17 cellular contexts compared by ENCODE assay signal in genomic region chr11:121449123-121449522, GRCh38. TPM values are rescaled to one million over a fixed set of nuclear protein-coding genes. Genes with fewer than 3 reads are reported as not detected.
DNase-seq lines count a peak whose midpoint lies in the region; ATAC-seq and TF ChIP-seq lines count a peak whose summit lies in the region.
"Had no signal": no experiment of that assay in that cellular context is flagged by ENCODE, and none has a peak within 500 bp of the region (broad histone marks: within the 10 kb centered on the region; RNA-seq: fewer than 3 reads in every experiment).

No MANE protein-coding gene starts in this region.

- H3K27me3 ChIP-seq in Peyer's patch = no peaks in the 10 kb centered on the region
- no peaks in the 10 kb centered on the region for H3K27me3 ChIP-seq in ascending aorta
- H3K27me3 ChIP-seq in GM23338 (ENCODE audit: insufficient read depth) = peaks cover 10% of the 10 kb centered on the region; the same call in 1 of the 2 replicates
- H3K27me3 ChIP-seq: adrenal gland, tibial artery had no signal

- peaks cover 56% of the 10 kb centered on the region for H3K4me1 Mint-ChIP-seq in activated CD8-positive, alpha-beta memory T cell treated with anti-CD3 and anti-CD28 coated beads, Interleukin-2, amount 10 ng/mL, durations not matched to agents 7 days and 5 days
- peaks cover 89% of the 10 kb centered on the region for H3K4me1 Mint-ChIP-seq in stimulated activated naive CD8-positive, alpha-beta T cell treated with anti-CD3 and anti-CD28 coated beads, Interleukin-15, amount 100 ng/mL, for 72 hours
- peaks cover 63% of the 10 kb centered on the region for H3K4me1 Mint-ChIP-seq in GM23338

- no peaks in the 10 kb centered on the region for H3K36me3 Mint-ChIP-seq in activated CD8-positive, alpha-beta memory T cell treated with anti-CD3 and anti-CD28 coated beads, Interleukin-2, amount 10 ng/mL, durations not matched to agents 7 days and 5 days
- peaks cover 3% of the 10 kb centered on the region; the same call in 1 of the 3 replicates for H3K36me3 Mint-ChIP-seq in GM23338 (ENCODE audit: low read depth)

- H3K4me2 ChIP-seq in GM23338 = no peak overlapping the region
- H3K4me2 ChIP-seq: A549 had no signal

- H4K20me1 ChIP-seq in GM23338 (replicated peaks; ENCODE audit: insufficient read depth) = no peaks in the 10 kb centered on the region

- intact Hi-C loops in ascending aorta (cut with DNase I) = no loop called here

- no peaks in the 10 kb centered on the region for H3K9me2 ChIP-seq in GM23338 (ENCODE audit: insufficient read depth)

- H3K4me1 ChIP-seq in Peyer's patch = peaks cover 0 to 16% (median 11%) of the 10 kb centered on the region in 4 donors
- peaks cover 0 to 9% of the 10 kb centered on the region in 2 donors for H3K4me1 ChIP-seq in ascending aorta
- H3K4me1 ChIP-seq in GM23338 (ENCODE audit: insufficient read depth) = peaks cover 54% of the 10 kb centered on the region
- H3K4me1 ChIP-seq: A549 had no signal

- 0 out of 2 replicates have a peak, but pooled peaks cover 16% of the 10 kb centered on the region for H3F3A ChIP-seq in GM23338 (replicated peaks; ENCODE audit: low read depth)

- H3K9me3 ChIP-seq in Peyer's patch (no peaks in the 10 kb centered on the region), ascending aorta (no peaks in the 10 kb centered on the region)
- H3K9me3 ChIP-seq: A549, adrenal gland, MG63, tibial artery had no signal

- TF ChIP-seq POLR2A in Peyer's patch (IDR thresholded peaks at IDR 0.05) = no peak

- CTCF ChIA-PET in activated CD8-positive, alpha-beta memory T cell treated with anti-CD3 and anti-CD28 coated beads, Interleukin-2, amount 10 ng/mL, durations not matched to agents 7 days and 5 days (lab: Charles Lee) = interaction anchor here (1.0 to 1.6 kb wide), 2 partner anchors 32 to 142 kb away, joined by 3 to 4 read pairs; no protein-coding TSS in a partner anchor

- H3K27me3 Mint-ChIP-seq in activated CD8-positive, alpha-beta memory T cell treated with anti-CD3 and anti-CD28 coated beads, Interleukin-2, amount 10 ng/mL, durations not matched to agents 7 days and 5 days = peaks cover 18% of the 10 kb centered on the region
- no peaks in the 10 kb centered on the region for H3K27me3 Mint-ChIP-seq in stimulated activated naive CD8-positive, alpha-beta T cell treated with anti-CD3 and anti-CD28 coated beads, Interleukin-15, amount 100 ng/mL, for 72 hours
- H3K27me3 Mint-ChIP-seq in GM23338 (ENCODE audit: insufficient read depth, low read depth, poor library complexity) = peaks cover 8% of the 10 kb centered on the region

- H3K4me3 ChIP-seq in Peyer's patch = no peak overlapping the region
- H3K4me3 ChIP-seq in ascending aorta = no peak overlapping the region
- no peak overlapping the region for H3K4me3 ChIP-seq in GM23338
- H3K4me3 ChIP-seq: A549, adrenal gland, coronary artery, MG63, SK-N-MC, tibial artery had no signal

- no peaks in the 10 kb centered on the region for H3K9me3 Mint-ChIP-seq in activated CD8-positive, alpha-beta memory T cell treated with anti-CD3 and anti-CD28 coated beads, Interleukin-2, amount 10 ng/mL, durations not matched to agents 7 days and 5 days (ENCODE audit: low read depth)
- H3K9me3 Mint-ChIP-seq in stimulated activated naive CD8-positive, alpha-beta T cell treated with anti-CD3 and anti-CD28 coated beads, Interleukin-15, amount 100 ng/mL, for 72 hours = no peaks in the 10 kb centered on the region
- H3K9me3 Mint-ChIP-seq in GM23338 = no peaks in the 10 kb centered on the region; the same call in 1 of the 3 replicates

- peaks cover 19% of the 10 kb centered on the region for H3K79me2 ChIP-seq in GM23338 (replicated peaks; ENCODE audit: insufficient read depth)

- no peak for ATAC-seq in activated CD8-positive, alpha-beta memory T cell treated with anti-CD3 and anti-CD28 coated beads, Interleukin-2, amount 10 ng/mL, durations not matched to agents 7 days and 5 days
- ATAC-seq in stimulated activated naive CD8-positive, alpha-beta T cell treated with anti-CD3 and anti-CD28 coated beads, Interleukin-15, amount 100 ng/mL, for 72 hours = no peak
- ATAC-seq in GM21619 (IDR thresholded peaks at IDR 0.05; ENCODE audit: unreplicated experiment) = no peak
- no peak for ATAC-seq in GM23338
- ATAC-seq: A549 had no signal

- DNase-seq in activated CD8-positive, alpha-beta memory T cell treated with anti-CD3 and anti-CD28 coated beads, Interleukin-2, amount 10 ng/mL, durations not matched to agents 7 days and 5 days = no peak
- no peak for DNase-seq in activated CD8-positive, alpha-beta memory T cell treated with anti-CD3 and anti-CD28 coated beads for 24 hours
- DNase-seq in Peyer's patch = no peak
- peak; percentile 60 for DNase-seq in central memory CD4-positive, alpha-beta T cell
- DNase-seq in stimulated activated naive CD8-positive, alpha-beta T cell treated with anti-CD3 and anti-CD28 coated beads, Interleukin-15, amount 100 ng/mL, for 72 hours = no peak
- DNase-seq in ascending aorta (ENCODE audit: low spot score in 2 of 2) = no peak
- DNase-seq in GM23338 (ENCODE audit: low spot score) = no peak
- DNase-seq: activated CD4-positive, alpha-beta T cell treated with anti-CD3 and anti-CD28 coated beads for 1 hour; adrenal gland; DMS153; MG63; small intestine; tibial artery had no signal

- H3K27ac Mint-ChIP-seq in activated CD8-positive, alpha-beta memory T cell treated with anti-CD3 and anti-CD28 coated beads, Interleukin-2, amount 10 ng/mL, durations not matched to agents 7 days and 5 days = peak overlapping the region; percentile 79
- peak overlapping the region; percentile 76 to 79 for H3K27ac Mint-ChIP-seq in stimulated activated naive CD8-positive, alpha-beta T cell treated with anti-CD3 and anti-CD28 coated beads, Interleukin-15, amount 100 ng/mL, for 72 hours
- no peak overlapping the region for H3K27ac Mint-ChIP-seq in GM23338

- no peak overlapping the region for H2AFZ ChIP-seq in GM23338

- no peaks in the 10 kb centered on the region for H3K36me3 ChIP-seq in Peyer's patch
- H3K36me3 ChIP-seq in ascending aorta = no peaks in the 10 kb centered on the region
- no peaks in the 10 kb centered on the region for H3K36me3 ChIP-seq in GM23338 (ENCODE audit: insufficient read depth)
- H3K36me3 ChIP-seq: adrenal gland, MG63, tibial artery had no signal

- peak overlapping the region; percentile 3 for H3K4me3 Mint-ChIP-seq in activated CD8-positive, alpha-beta memory T cell treated with anti-CD3 and anti-CD28 coated beads, Interleukin-2, amount 10 ng/mL, durations not matched to agents 7 days and 5 days
- peak overlapping the region; percentile 73 to 98 for H3K4me3 Mint-ChIP-seq in stimulated activated naive CD8-positive, alpha-beta T cell treated with anti-CD3 and anti-CD28 coated beads, Interleukin-15, amount 100 ng/mL, for 72 hours
- no peak overlapping the region for H3K4me3 Mint-ChIP-seq in GM23338

- TF ChIP-seq CTCF in Peyer's patch (IDR thresholded peaks at IDR 0.05) = no peak
- TF ChIP-seq CTCF in ascending aorta (IDR thresholded peaks at IDR 0.05) = no peak
- no peak for TF ChIP-seq CTCF in GM23338 (conservative IDR thresholded peaks at IDR 0.05; ENCODE audit: low read depth in 2 of 2)

- peak overlapping the region; percentile 13 to 97 (median 84) for H3K27ac ChIP-seq in Peyer's patch
- H3K27ac ChIP-seq in ascending aorta = no peak overlapping the region
- H3K27ac ChIP-seq in GM23338 (ENCODE audit: low read depth) = no peak overlapping the region
- H3K27ac ChIP-seq: A549, adrenal gland, coronary artery, SK-N-MC, tibial artery had no signal

TF ChIP-seq in GM23338, 12 proteins besides CTCF, POLR2A, EP300 and RAD21 (continues in another document):
- TF ChIP-seq JUNB (IDR thresholded peaks at IDR 0.05; ENCODE audit: unreplicated experiment) (no peak), NANOG (IDR thresholded peaks at IDR 0.05; ENCODE audit: borderline replicate concordance) (no peak), STAT1 (IDR thresholded peaks at IDR 0.05; ENCODE audit: unreplicated experiment) (no peak), EZH2phosphoT487 (IDR thresholded peaks at IDR 0.05; ENCODE audit: unreplicated experiment) (no peak)

RNA-seq across cellular contexts. Expression of gene SORL1, which starts 3.0 kb away (rescaled TPM):
- 10 to 100 TPM; 17.4 to 38.6 TPM for total RNA-seq in activated CD8-positive, alpha-beta memory T cell treated with anti-CD3 and anti-CD28 coated beads, Interleukin-2, amount 10 ng/mL, durations not matched to agents 7 days and 5 days
- total RNA-seq in Peyer's patch (100 to 1,000 TPM in 3 of 4 donors, 10 to 100 TPM in 1; 52.0 to 282 (median 191) TPM), ascending aorta (10.5 TPM)
- 78.3 and 78.8 TPM in 2 replicates for total RNA-seq in GM23338 (2014; rRNA removed; shearing (Covaris generic))
- polyA plus RNA-seq in GM23338 (2016; fragmentation: Nextera tagmentation; extraction: Ambion mirVana) = 20.1 and 23.0 TPM in 2 replicates

Comparison
In these comparisons a context has a peak if more than half of its experiments do, and no peak if none do; other contexts are left out.
1. H3K27ac ChIP-seq: peak in Peyer's patch (4 of 4); none in ascending aorta (0 of 2) and GM23338 (single experiment).